Comparison of ENCODE assay signal across 1 cellular context in genomic region chr7:43873300-43873699, GRCh38.
A peak's percentile ranks its signal among the peaks of the same experiment; 100 is the strongest.
TF ChIP-seq lines count a peak whose summit lies in the region.

No MANE protein-coding gene starts in this region.

TF ChIP-seq in K562, 482 proteins besides CTCF, POLR2A, EP300 and RAD21 (continued from another document and continues in another):
- TF ChIP-seq ETV6 (IDR thresholded peaks at IDR 0.05; ENCODE audit: borderline replicate concordance in 1 of 2, low read depth in 2 of 2, low read length in 1 of 2) (no peak), ETV6 (CRISPR knock-in tag; IDR thresholded peaks at IDR 0.05; ENCODE audit: borderline replicate concordance) (no peak), ELK3 (CRISPR knock-in tag; IDR thresholded peaks at IDR 0.05) (no peak), ZNF124 (CRISPR knock-in tag; IDR thresholded peaks at IDR 0.05) (no peak), ETS2 (tag; IDR thresholded peaks at IDR 0.05; ENCODE audit: borderline replicate concordance, poor library complexity, severe bottlenecking) (no peak), RREB1 (CRISPR knock-in tag; IDR thresholded peaks at IDR 0.05) (no peak), ZNF639 (CRISPR knock-in tag; conservative IDR thresholded peaks at IDR 0.05 in 1 of 2, IDR thresholded peaks at IDR 0.05 in 1 of 2) (no peak), TCF15 (CRISPR knock-in tag; IDR thresholded peaks at IDR 0.05) (no peak), NR0B1 (IDR thresholded peaks at IDR 0.05; ENCODE audit: partially characterized antibody) (no peak), HDAC2 (IDR thresholded peaks at IDR 0.05) (no peak; the same call in 1 of the 2 replicates), ZBTB12 (CRISPR knock-in tag; IDR thresholded peaks at IDR 0.05) (no peak), RBM15 (IDR thresholded peaks at IDR 0.05; ENCODE audit: insufficient read depth, low read length) (no peak), HLTF (IDR thresholded peaks at IDR 0.05) (no peak), MXI1 (IDR thresholded peaks at IDR 0.05; ENCODE audit: low read depth, low read length) (no peak), CCNT2 (IDR thresholded peaks at IDR 0.05; ENCODE audit: borderline replicate concordance, extremely low read depth, insufficient read length, low read depth, low read length) (no peak), ZNF436 (CRISPR knock-in tag; IDR thresholded peaks at IDR 0.05) (no peak), CBX5 (IDR thresholded peaks at IDR 0.05; ENCODE audit: borderline replicate concordance, low read depth) (no peak), MAX (CRISPR knock-in tag; IDR thresholded peaks at IDR 0.05) (no peak), HCFC1 (IDR thresholded peaks at IDR 0.05; ENCODE audit: low read depth, low read length) (no peak), JUN (IDR thresholded peaks at IDR 0.05; ENCODE audit: borderline replicate concordance, low read depth, low read length) (0 out of 2 replicates have a peak, but pooled peaks have one; percentile 43), JUN (CRISPR knock-in tag; IDR thresholded peaks at IDR 0.05; ENCODE audit: borderline replicate concordance) (no peak), ZNF518B (CRISPR knock-in tag; IDR thresholded peaks at IDR 0.05) (no peak), E2F8 (IDR thresholded peaks at IDR 0.05; ENCODE audit: low read depth, partially characterized antibody) (no peak), ZNF263 (CRISPR knock-in tag; IDR thresholded peaks at IDR 0.05; ENCODE audit: borderline replicate concordance) (no peak), ZNF655 (CRISPR knock-in tag; IDR thresholded peaks at IDR 0.05) (no peak), ZNF695 (CRISPR knock-in tag; IDR thresholded peaks at IDR 0.05) (no peak), SMAD4 (CRISPR knock-in tag; conservative IDR thresholded peaks at IDR 0.05) (no peak; the same call in 1 of the 2 replicates), SETDB1 (IDR thresholded peaks at IDR 0.05; ENCODE audit: low read length) (no peak), RNF219 (CRISPR knock-in tag; IDR thresholded peaks at IDR 0.05) (no peak)
